In the genomic region with DNA sequence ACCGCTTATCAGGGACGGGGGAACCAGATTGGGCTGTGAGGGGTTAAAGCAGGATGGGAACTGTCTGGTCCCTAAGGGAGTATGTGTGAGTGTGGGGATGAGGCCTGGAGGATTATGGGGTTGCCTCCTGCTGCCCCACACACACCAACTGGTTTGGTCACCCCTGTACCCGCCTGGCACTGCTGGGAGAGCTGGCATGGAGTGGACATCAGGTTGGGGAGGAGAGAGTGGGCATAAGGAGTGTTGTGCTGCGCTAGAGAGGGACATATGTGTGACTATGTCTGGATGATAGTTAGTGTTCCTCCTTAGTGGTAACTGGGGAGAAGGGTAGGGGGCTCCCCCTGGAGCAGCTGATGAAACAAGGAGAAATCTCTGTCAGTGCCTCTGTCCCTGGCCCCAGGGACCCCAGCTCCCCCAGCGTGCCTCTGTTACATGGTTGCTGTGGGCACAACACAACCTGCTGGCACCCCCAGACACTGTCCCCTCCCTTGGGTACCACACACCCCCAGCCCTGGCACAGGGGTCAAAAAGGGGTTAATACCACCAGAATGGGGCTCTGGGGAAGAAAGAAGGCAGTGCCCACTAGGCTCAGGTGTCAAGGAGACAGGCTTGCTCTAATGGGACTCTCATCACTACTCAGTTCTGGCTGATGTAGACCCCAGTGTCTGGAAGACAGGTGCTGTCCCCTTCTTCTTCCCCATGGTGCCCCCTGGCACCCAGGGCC, we compare ENCODE assay signal across 8 cellular contexts. TPM values are rescaled to one million over a fixed set of nuclear protein-coding genes. Genes with fewer than 3 reads are reported as not detected.
A peak's percentile ranks its signal among the peaks of the same experiment; 100 is the strongest.
DNase-seq lines count a peak whose midpoint lies in the region; TF ChIP-seq lines count a peak whose summit lies in the region.

No MANE protein-coding gene starts in this region.

- intact Hi-C loops in A673 (cut with micrococcal nuclease; ENCODE audit: unreplicated experiment) = loop anchor here (5.0 kb wide), 2 partner anchors 78 to 447 kb away; a partner anchor contains a TSS

- peak overlapping the region; percentile 89 for H3K27ac ChIP-seq in A673 (ENCODE audit: low read depth, low read length, poor library complexity, severe bottlenecking)
- H3K27ac ChIP-seq in mucosa of rectum (ENCODE audit: low read depth in 2 of 2, low read length in 2 of 2) = peak overlapping the region; percentile 98 to 99

- no TSS peak for BruUV-seq in A673 (replicated peaks; lab: Mats Ljungman, UMichigan)

- H3K9me3 ChIP-seq in A673 (ENCODE audit: low read depth, low read length, poor library complexity, severe bottlenecking) = no peaks in the 10 kb centered on the region
- H3K9me3 ChIP-seq in mucosa of rectum (ENCODE audit: control insufficient read depth in 2 of 2, low read length in 2 of 2) = no peaks in the 10 kb centered on the region

- peak overlapping the region; percentile 92 to 100 for H3K9ac ChIP-seq in mucosa of rectum (ENCODE audit: low read depth in 1 of 2, low read length in 2 of 2)

- H3K27me3 ChIP-seq in A673 (replicated peaks; ENCODE audit: insufficient read depth, low read depth, low read length, poor library complexity) (no peaks in the 10 kb centered on the region), mucosa of rectum (ENCODE audit: control insufficient read depth in 2 of 2, insufficient read depth in 2 of 2, low read length in 2 of 2) (no peaks in the 10 kb centered on the region)

- H3K36me3 ChIP-seq in A673 (ENCODE audit: insufficient read depth, low read length, poor library complexity, severe bottlenecking) (no peaks in the 10 kb centered on the region), mucosa of rectum (ENCODE audit: control insufficient read depth in 2 of 2, insufficient read depth in 2 of 2, low read length in 2 of 2) (peaks cover 0 to 3% of the 10 kb centered on the region in 2 donors)

- H3K4me1 ChIP-seq in A673 (ENCODE audit: insufficient read depth, low read length, poor library complexity, severe bottlenecking) = peaks cover 20% of the 10 kb centered on the region
- H3K4me1 ChIP-seq in mucosa of rectum (ENCODE audit: control insufficient read depth in 2 of 2, insufficient read depth in 2 of 2, low read length in 2 of 2) = peaks cover 47 to 60% of the 10 kb centered on the region in 2 donors

- peak; percentile 39 for DNase-seq in A673 (ENCODE audit: low spot score)
- no peak for DNase-seq in LNCaP clone FGC (ENCODE audit: low read depth)
- peak; percentile 19 for DNase-seq in choroid plexus epithelial cell (ENCODE audit: low read depth)
- no peak for DNase-seq in T-helper 9 cell
- DNase-seq in NOMO-1 (lab: John Stamatoyannopoulos, UW; ENCODE audit: unreplicated experiment in 2 of 2) = no peak
- DNase-seq in cortex of kidney (lab: John Stamatoyannopoulos, UW) = no peak
- DNase-seq in AG20443 (ENCODE audit: low spot score) = no peak

- TF ChIP-seq CTCF in A673 (conservative IDR thresholded peaks at IDR 0.05; ENCODE audit: low read depth, low read length) (no peak), LNCaP clone FGC (IDR thresholded peaks at IDR 0.05; ENCODE audit: control insufficient read depth, extremely low read depth, insufficient read depth) (no peak), choroid plexus epithelial cell (conservative IDR thresholded peaks at IDR 0.05; ENCODE audit: low read depth, low read length) (no peak)

- CTCF ChIA-PET in A673 (lab: Charles Lee) = interaction anchor here (0.6 to 1.0 kb wide), 3 partner anchors 13 to 21 kb away, joined by 3 to 9 read pairs (median 3); no protein-coding TSS in a partner anchor

- peak overlapping the region; percentile 70 for H3K4me3 ChIP-seq in A673 (ENCODE audit: low read depth, low read length, poor library complexity, severe bottlenecking)
- peak overlapping the region; percentile 67 for H3K4me3 ChIP-seq in LNCaP clone FGC (ENCODE audit: low read depth, low read length)
- H3K4me3 ChIP-seq in choroid plexus epithelial cell (ENCODE audit: low read depth, low read length) = peak overlapping the region; percentile 86
- peak overlapping the region; percentile 95 to 100 for H3K4me3 ChIP-seq in mucosa of rectum (ENCODE audit: low read length in 2 of 2)

- POLR2A ChIA-PET in A673 (lab: Charles Lee; ENCODE audit: low non-redundant PET) = interaction anchor here (1.3 kb wide), 1 partner anchor 13 kb away, joined by 4 read pairs; no protein-coding TSS in a partner anchor

RNA-seq across cellular contexts. Expression of a gene that starts 1.9 kb away (rescaled TPM):
- 19.2 and 21.8 TPM in 2 replicates for total RNA-seq in A673 (2021)

RNA-seq across cellular contexts. Expression of a gene that starts 11.1 kb away (rescaled TPM):
- total RNA-seq in A673 (2021) = 1.4 and 1.7 TPM in 2 replicates

RNA-seq across cellular contexts. Expression of a gene that starts 21.4 kb away (rescaled TPM):
- total RNA-seq in A673 (2021) = 82.4 and 84.2 TPM in 2 replicates

RNA-seq across cellular contexts. Expression of a gene that starts 29.1 kb away (rescaled TPM):
- 0.21 TPM in 1 of 2 replicates, not detected in the other for total RNA-seq in A673 (2021)

RNA-seq across cellular contexts. Expression of a gene that starts 29.1 kb away (rescaled TPM):
- not detected in 2 replicates for total RNA-seq in A673 (2021)

Comparison
In these comparisons a context has a peak if more than half of its experiments do, and no peak if none do; other contexts are left out.
1. DNase-seq: peak in A673 (single experiment) and choroid plexus epithelial cell (single experiment); none in LNCaP clone FGC (single experiment), T-helper 9 cell (single experiment), NOMO-1 (0 of 2), cortex of kidney (single experiment) and AG20443 (single experiment).
2. Peak in every context shown above with its lines, with median percentiles within 50 percentile points of each other: H3K4me3 ChIP-seq.